21 cellular contexts compared by ENCODE assay signal in genomic region chr7:43037531-43037930, GRCh38.
"Had no signal": no experiment of that assay in that cellular context is flagged by ENCODE, and none has a peak within 500 bp of the region (broad histone marks: within the 10 kb centered on the region; RNA-seq: fewer than 3 reads in every experiment).

No MANE protein-coding gene starts in this region.

- H3K27me3 ChIP-seq: dorsolateral prefrontal cortex, gastrocnemius medialis, neutrophil, pancreas, right atrium auricular region, testis, tibial artery had no signal

- H3K4me1 ChIP-seq: gastrocnemius medialis, lower lobe of right lung, pancreas, right atrium auricular region, testis, tibial artery had no signal

- H3K4me1 Mint-ChIP-seq: naive B cell; neural crest cell; stimulated activated memory B cell treated with anti-CD40 and anti-IgM and Interleukin-4, amounts not matched to agents 10 μg/mL and 1 μg/mL and 100 μg/mL, for 72 hours had no signal

- H3K4me3 ChIP-seq: dorsolateral prefrontal cortex, gastrocnemius medialis, lower lobe of right lung, mucosa of descending colon, pancreas, right atrium auricular region, testis, tibial artery had no signal

- ATAC-seq: gastrocnemius medialis; left ventricle myocardium superior; lower lobe of right lung; mucosa of descending colon; natural killer cell treated with Interleukin-12 subunit alpha and Interleukin-12 subunit beta and Interleukin-15 and Interleukin-18, amount 100 ng/mL, for 72 hours; pancreas; sciatic nerve; stimulated activated memory B cell treated with anti-CD40 and anti-IgM and Interleukin-4, amounts not matched to agents 10 μg/mL and 1 μg/mL and 100 μg/mL, for 72 hours; stimulated activated naive CD8-positive, alpha-beta T cell treated with anti-CD3 and anti-CD28 coated beads, Interleukin-15, Interleukin-2, amounts not matched to agents 100 U/mL and 50 U/mL, for 24 hours had no signal

- H3K4me3 Mint-ChIP-seq: mesothelial cell of epicardium; naive B cell; natural killer cell treated with Interleukin-12 subunit alpha and Interleukin-12 subunit beta and Interleukin-15 and Interleukin-18, amount 100 ng/mL, for 72 hours; neural crest cell; stimulated activated memory B cell treated with anti-CD40 and anti-IgM and Interleukin-4, amounts not matched to agents 10 μg/mL and 1 μg/mL and 100 μg/mL, for 72 hours; type B pancreatic cell had no signal

- H3K9me3 Mint-ChIP-seq: mesothelial cell of epicardium; natural killer cell treated with Interleukin-12 subunit alpha and Interleukin-12 subunit beta and Interleukin-15 and Interleukin-18, amount 100 ng/mL, for 72 hours; stimulated activated memory B cell treated with anti-CD40 and anti-IgM and Interleukin-4, amounts not matched to agents 10 μg/mL and 1 μg/mL and 100 μg/mL, for 72 hours; type B pancreatic cell had no signal

- H3K27ac ChIP-seq: dorsolateral prefrontal cortex, gastrocnemius medialis, lower lobe of right lung, neutrophil, pancreas, right atrium auricular region, testis, tibial artery had no signal

- H3K9me3 ChIP-seq: gastrocnemius medialis, lower lobe of right lung, mucosa of descending colon, neutrophil, pancreas, right atrium auricular region, testis, tibial artery had no signal

- H3K36me3 ChIP-seq: gastrocnemius medialis, lower lobe of right lung, neutrophil, pancreas, right atrium auricular region, tibial artery had no signal

- DNase-seq: effector CD4-positive, alpha-beta T cell; gastrocnemius medialis; left ventricle myocardium superior; lower lobe of right lung; mucosa of descending colon; naive B cell; pancreas; stimulated activated CD4-positive, alpha-beta T cell treated with anti-CD3 and anti-CD28 coated beads, Interleukin-4, amount 100 ng/mL, for 4 hours; stimulated activated naive CD8-positive, alpha-beta T cell treated with anti-CD3 and anti-CD28 coated beads, Interleukin-15, Interleukin-2, amounts not matched to agents 100 U/mL and 50 U/mL, for 24 hours; substantia nigra; testis; tibial artery had no signal

- H3K36me3 Mint-ChIP-seq: mesothelial cell of epicardium; natural killer cell treated with Interleukin-12 subunit alpha and Interleukin-12 subunit beta and Interleukin-15 and Interleukin-18, amount 100 ng/mL, for 72 hours; stimulated activated memory B cell treated with anti-CD40 and anti-IgM and Interleukin-4, amounts not matched to agents 10 μg/mL and 1 μg/mL and 100 μg/mL, for 72 hours; type B pancreatic cell had no signal

- H3K27ac Mint-ChIP-seq: mesothelial cell of epicardium; stimulated activated memory B cell treated with anti-CD40 and anti-IgM and Interleukin-4, amounts not matched to agents 10 μg/mL and 1 μg/mL and 100 μg/mL, for 72 hours; type B pancreatic cell had no signal
